Comparison of ENCODE assay signal across 18 cellular contexts in the genomic region with DNA sequence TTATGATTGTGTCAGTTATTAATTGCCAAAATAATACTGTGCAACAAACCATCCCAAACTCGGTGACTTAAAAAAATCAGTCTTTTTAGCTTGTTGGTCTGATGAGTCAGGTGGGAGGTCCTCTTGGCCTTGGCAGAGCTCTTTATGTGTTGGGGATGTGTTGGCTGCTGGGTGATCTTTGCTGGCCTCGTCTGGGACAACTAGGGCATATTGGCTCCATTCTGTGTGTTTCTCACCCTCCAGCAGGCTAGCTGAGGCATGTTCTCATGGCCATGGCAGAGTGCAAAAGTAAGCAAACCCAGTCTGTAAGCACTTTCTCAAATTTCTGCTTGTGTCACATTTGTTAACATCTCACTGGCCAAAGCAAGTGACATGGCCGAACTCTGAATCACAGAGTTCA.
A peak's percentile ranks its signal among the peaks of the same experiment; 100 is the strongest.
DNase-seq lines count a peak whose midpoint lies in the region; ATAC-seq and TF ChIP-seq lines count a peak whose summit lies in the region.
"Had no signal": no experiment of that assay in that cellular context is flagged by ENCODE, and none has a peak within 500 bp of the region (broad histone marks: within the 10 kb centered on the region; RNA-seq: fewer than 3 reads in every experiment).

No MANE protein-coding gene starts in this region.

- no peaks in the 10 kb centered on the region for H3K79me2 ChIP-seq in osteoblast (ENCODE audit: insufficient read depth, low read length)

- TF ChIP-seq RAD21 in IMR-90 (IDR thresholded peaks at IDR 0.05; ENCODE audit: low read length): no peak

- intact Hi-C loops in IMR-90 (cut with micrococcal nuclease) (no loop called here), posterior vena cava (cut with DNase I) (loop anchor here in 1 of 2 donors (1.0 kb wide), 1 partner anchor 34 kb away; no protein-coding TSS in a partner anchor)

- peaks cover 11% of the 10 kb centered on the region for H3K27me3 Mint-ChIP-seq in brain
- H3K27me3 Mint-ChIP-seq: CD8-positive, alpha-beta memory T cell had no signal

- H3K4me1 ChIP-seq in IMR-90 (ENCODE audit: control insufficient read depth, insufficient read depth, low read length): no peaks in the 10 kb centered on the region; the same call in 1 of the 2 replicates
- H3K4me1 ChIP-seq in osteoblast (ENCODE audit: insufficient read depth, low read length): peaks cover 6% of the 10 kb centered on the region
- H3K4me1 ChIP-seq: left ventricle myocardium inferior, pancreas had no signal

- peaks cover 8% of the 10 kb centered on the region for H3K9me3 ChIP-seq in IMR-90 (ENCODE audit: control insufficient read depth, insufficient read depth, low read length)
- peaks cover 2% of the 10 kb centered on the region for H3K9me3 ChIP-seq in osteoblast (ENCODE audit: low read depth, low read length)
- H3K9me3 ChIP-seq: pancreas, uterus had no signal

- peaks cover 6% of the 10 kb centered on the region for H3K36me3 Mint-ChIP-seq in brain

- H4K91ac ChIP-seq in IMR-90 (ENCODE audit: insufficient read depth, low read depth, low read length): no peak overlapping the region

- no peak for TF ChIP-seq CTCF in IMR-90 (conservative IDR thresholded peaks at IDR 0.05; ENCODE audit: low read depth, low read length)
- no peak for TF ChIP-seq CTCF in brain (conservative IDR thresholded peaks at IDR 0.05)
- TF ChIP-seq CTCF in osteoblast (IDR thresholded peaks at IDR 0.05; ENCODE audit: extremely low read depth, low read depth, low read length): no peak

- H3K9me1 ChIP-seq in IMR-90 (ENCODE audit: insufficient read depth, low read length): no peaks in the 10 kb centered on the region

- H3K36me3 ChIP-seq in IMR-90 (ENCODE audit: control insufficient read depth, insufficient read depth, low read length) (no peaks in the 10 kb centered on the region), osteoblast (ENCODE audit: insufficient read depth, low read length) (no peaks in the 10 kb centered on the region)
- H3K36me3 ChIP-seq: left ventricle myocardium inferior, pancreas, uterus had no signal

- H3K4me1 Mint-ChIP-seq in brain: peaks cover 19% of the 10 kb centered on the region

- TF ChIP-seq POLR2A in IMR-90 (IDR thresholded peaks at IDR 0.05; ENCODE audit: low read depth, low read length): no peak

- H2AK5ac ChIP-seq in IMR-90 (ENCODE audit: low read depth, low read length): no peak overlapping the region

- peak overlapping the region in 3 of 5 experiments; percentile 79 to 89 (median 80) for H3K27ac Mint-ChIP-seq in brain
- H3K27ac Mint-ChIP-seq: CD8-positive, alpha-beta memory T cell; nephron had no signal

- H3K4ac ChIP-seq in IMR-90 (ENCODE audit: low read depth, low read length): no peak overlapping the region

- no peak overlapping the region for H2BK15ac ChIP-seq in IMR-90 (ENCODE audit: low read depth, low read length)

- WGBS in IMR-90 (ENCODE audit: extremely low coverage in 2 of 2, insufficient read length in 1 of 2), 2 experiments: no CpG with 5 or more reads among the region's 3 CpGs

- H3K9ac ChIP-seq in IMR-90 (ENCODE audit: low read depth, low read length): no peak overlapping the region

- no peak overlapping the region for H2BK20ac ChIP-seq in IMR-90 (ENCODE audit: low read depth, low read length)

- no peak overlapping the region for H2AK9ac ChIP-seq in IMR-90 (replicated peaks; ENCODE audit: low read depth, low read length, poor library complexity)

- POLR2A ChIA-PET in IMR-90 (lab: Charles Lee; ENCODE audit: unreplicated experiment): no interaction called here

- in situ Hi-C loops in IMR-90 (cut with MboI; ENCODE audit: low sequenced_read_pairs): no loop called here

- H4K8ac ChIP-seq in IMR-90 (ENCODE audit: low read depth in 2 of 2, low read length in 2 of 2): no peak overlapping the region

- CTCF ChIA-PET in IMR-90 (lab: Yijun Ruan, JAX): no interaction called here

- H3K9me3 Mint-ChIP-seq in brain: peaks cover 14 to 62% (median 21%) of the 10 kb centered on the region in 5 experiments

- no peak overlapping the region for H3K18ac ChIP-seq in IMR-90 (ENCODE audit: low read depth, low read length)

- no peak overlapping the region for H2BK5ac ChIP-seq in IMR-90 (ENCODE audit: low read depth, low read length, poor library complexity, severe bottlenecking)

- H3K27me3 ChIP-seq in IMR-90 (ENCODE audit: control insufficient read depth, insufficient read depth, low read length) (peaks cover 8% of the 10 kb centered on the region), osteoblast (ENCODE audit: insufficient read depth, low read length) (peaks cover 10% of the 10 kb centered on the region)
- H3K27me3 ChIP-seq: pancreas, uterus had no signal

- H3K4me3 ChIP-seq in IMR-90 (ENCODE audit: insufficient read depth, low read depth, low read length) (no peak overlapping the region), osteoblast (ENCODE audit: insufficient read depth, low read length) (no peak overlapping the region)
- H3K4me3 ChIP-seq: left ventricle myocardium inferior, pancreas, uterus had no signal

- H3K4me2 ChIP-seq in IMR-90 (ENCODE audit: low read depth, low read length) (no peak overlapping the region), osteoblast (ENCODE audit: insufficient read depth, low read length) (no peak overlapping the region)

- H2AFZ ChIP-seq in IMR-90 (replicated peaks; ENCODE audit: low read length, poor library complexity) (no peak overlapping the region), osteoblast (ENCODE audit: low read length) (no peak overlapping the region)

- H3K56ac ChIP-seq in IMR-90 (ENCODE audit: extremely low read depth, insufficient read depth, low read length): no peak overlapping the region

- H2BK120ac ChIP-seq in IMR-90 (ENCODE audit: low read depth, low read length): no peak overlapping the region

- H3K27ac ChIP-seq in IMR-90 (ENCODE audit: insufficient read depth, low read length) (no peak overlapping the region), osteoblast (ENCODE audit: low read depth, low read length) (no peak overlapping the region)
- H3K27ac ChIP-seq: left ventricle myocardium inferior, pancreas, uterus had no signal

- peak; percentile 41 for DNase-seq in AG08396 (ENCODE audit: low spot score)
- peak; percentile 36 for DNase-seq in IMR-90
- peak; percentile 71 for DNase-seq in osteoblast (ENCODE audit: insufficient read length, low spot score, missing footprints)
- DNase-seq in posterior vena cava (ENCODE audit: low spot score): no peak
- DNase-seq: activated gamma-delta T cell treated with Interleukin-2 at 50 U/mL for 16 hours; activated T-cell treated with anti-CD3 and anti-CD28 coated beads, Interleukin-2, amount 50 U/mL, for 1 hour; CD8-positive, alpha-beta memory T cell; left ventricle myocardium inferior; NCI-H2081; NCI-H748 treated with DMSO at 0.1 percent for 48 hours; pancreas; substantia nigra had no signal

- BruUV-seq in IMR-90 (replicated peaks; lab: Mats Ljungman, UMichigan): no TSS peak

- H3K14ac ChIP-seq in IMR-90 (replicated peaks; ENCODE audit: low read depth, low read length): no peak overlapping the region

- no peaks in the 10 kb centered on the region for H3K79me1 ChIP-seq in IMR-90 (ENCODE audit: low read depth in 1 of 2, low read length in 2 of 2)

- no peaks in the 10 kb centered on the region for H4K20me1 ChIP-seq in IMR-90 (ENCODE audit: insufficient read depth, low read length)
- H4K20me1 ChIP-seq in osteoblast (ENCODE audit: insufficient read depth, low read length): no peaks in the 10 kb centered on the region

- dilution Hi-C loops in IMR-90 (cut with HindIII; ENCODE audit: low sequenced_read_pairs, unreplicated experiment): no loop called here

- no peak overlapping the region for H3K4me3 Mint-ChIP-seq in brain
- H3K4me3 Mint-ChIP-seq: nephron had no signal

- ATAC-seq in IMR-90 (ENCODE audit: low read depth): peak; percentile 90
- ATAC-seq in HG03097 (IDR thresholded peaks at IDR 0.05; ENCODE audit: low FRiP score, unreplicated experiment): no peak
- ATAC-seq in GM19023 (IDR thresholded peaks at IDR 0.05; ENCODE audit: unreplicated experiment): no peak
- ATAC-seq in HG03571 (IDR thresholded peaks at IDR 0.05; ENCODE audit: unreplicated experiment): no peak
- ATAC-seq: pancreas had no signal

- no peak overlapping the region for H3K23ac ChIP-seq in IMR-90 (ENCODE audit: low read depth, low read length)

- H4K5ac ChIP-seq in IMR-90 (ENCODE audit: low read depth, low read length): no peak overlapping the region

TF ChIP-seq in IMR-90, 13 proteins besides CTCF, POLR2A, EP300 and RAD21:
- TF ChIP-seq MAFK (IDR thresholded peaks at IDR 0.05; ENCODE audit: low read depth, low read length): no peak
- TF ChIP-seq, protein P1, sequence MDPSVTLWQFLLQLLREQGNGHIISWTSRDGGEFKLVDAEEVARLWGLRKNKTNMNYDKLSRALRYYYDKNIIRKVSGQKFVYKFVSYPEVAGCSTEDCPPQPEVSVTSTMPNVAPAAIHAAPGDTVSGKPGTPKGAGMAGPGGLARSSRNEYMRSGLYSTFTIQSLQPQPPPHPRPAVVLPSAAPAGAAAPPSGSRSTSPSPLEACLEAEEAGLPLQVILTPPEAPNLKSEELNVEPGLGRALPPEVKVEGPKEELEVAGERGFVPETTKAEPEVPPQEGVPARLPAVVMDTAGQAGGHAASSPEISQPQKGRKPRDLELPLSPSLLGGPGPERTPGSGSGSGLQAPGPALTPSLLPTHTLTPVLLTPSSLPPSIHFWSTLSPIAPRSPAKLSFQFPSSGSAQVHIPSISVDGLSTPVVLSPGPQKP (IDR thresholded peaks at IDR 0.05; ENCODE audit: borderline replicate concordance, low read depth, low read length): no peak
TF ChIP-seq in IMR-90: peak in this region for 0.
